35 cellular contexts compared by ENCODE assay signal in the genomic region with DNA sequence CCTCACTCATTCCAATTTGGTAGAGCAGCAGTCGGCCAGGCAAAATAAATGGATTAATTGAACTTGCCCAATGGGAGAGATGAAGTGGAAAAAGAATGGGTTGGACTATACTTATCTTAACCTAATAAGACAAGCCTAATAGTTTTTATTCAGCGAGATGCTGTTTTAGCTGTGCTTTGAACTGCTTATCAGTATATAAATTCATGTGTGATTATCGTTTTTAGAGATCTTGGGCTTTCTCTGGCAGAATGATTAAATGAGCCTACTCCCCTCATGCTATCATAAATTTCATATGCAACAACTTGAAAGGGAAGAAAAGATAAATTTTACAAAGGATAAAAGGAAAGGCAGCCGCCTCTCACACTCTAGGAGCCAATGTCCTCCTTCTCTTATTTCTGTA. TPM values are rescaled to one million over a fixed set of nuclear protein-coding genes. Genes with fewer than 3 reads are reported as not detected.
"Had no signal": no experiment of that assay in that cellular context is flagged by ENCODE, and none has a peak within 500 bp of the region (broad histone marks: within the 10 kb centered on the region; RNA-seq: fewer than 3 reads in every experiment).

No MANE protein-coding gene starts in this region.

- H3K4me1 ChIP-seq: adrenal gland, body of pancreas, breast epithelium had no signal

- DNase-seq: activated B cell treated with CpG ODN at 0.5 μM for 24 hours; activated CD4-positive, alpha-beta memory T cell treated with anti-CD3 and anti-CD28 coated beads for 36 hours; activated CD4-positive, alpha-beta T cell treated with anti-CD3 and anti-CD28 coated beads for 4 hours; activated CD4-positive, alpha-beta T cell treated with anti-CD3 and anti-CD28 coated beads, Interleukin-2, amount 10 ng/mL, durations not matched to agents 24 days and 14 days; activated CD4-positive, alpha-beta T cell treated with anti-CD3 and anti-CD28 coated beads, Interleukin-2, amount 50 U/mL, for 1 hour; activated CD4-positive, alpha-beta T cell treated with anti-CD3 and anti-CD28 coated beads, Interleukin-2, amount 50 U/mL, for 4 hours; activated CD4-positive, CD25-positive, alpha-beta regulatory T cell treated with anti-CD3 and anti-CD28 coated beads, Interleukin-2, amount 50 U/mL, for 72 hours; activated CD8-positive, alpha-beta memory T cell treated with anti-CD3 and anti-CD28 coated beads, Interleukin-2, amount 50 U/mL, for 4 hours; activated CD8-positive, alpha-beta T cell treated with anti-CD3 and anti-CD28 coated beads for 36 hours; activated effector memory CD4-positive, alpha-beta T cell treated with anti-CD3 and anti-CD28 coated beads, Interleukin-2, amount 50 U/mL, for 16 hours; activated gamma-delta T cell treated with Interleukin-2 at 50 U/mL for 16 hours; activated naive CD4-positive, alpha-beta T cell; activated naive CD4-positive, alpha-beta T cell treated with anti-CD3 and anti-CD28 coated beads for 36 hours; activated naive CD4-positive, alpha-beta T cell treated with anti-CD3 and anti-CD28 coated beads, Interleukin-2, amount 50 U/mL, for 16 hours; activated naive CD8-positive, alpha-beta T cell treated with anti-CD3 and anti-CD28 coated beads for 36 hours; activated T-cell treated with anti-CD3 and anti-CD28 coated beads for 4 hours; activated T-cell treated with anti-CD3 and anti-CD28 coated beads, Interleukin-2, amount 50 U/mL, for 1 hour; activated T-cell treated with anti-CD3 and anti-CD28 coated beads, Interleukin-2, amount 50 U/mL, for 4 hours; activated T-cell treated with anti-CD3 and anti-CD28 coated beads, Interleukin-2, amount 50 U/mL, for 72 hours; adrenal gland; amniotic stem cell; aorta; body of pancreas; brain microvascular endothelial cell; central memory CD4-positive, alpha-beta T cell; T-helper 1 cell; T-helper 2 cell; T-helper 9 cell had no signal

- H3K4me3 ChIP-seq: adrenal gland, body of pancreas, breast epithelium had no signal

- H3K4me3 Mint-ChIP-seq: activated B cell treated with CpG ODN at 0.5 μM for 24 hours; activated CD4-positive, alpha-beta memory T cell treated with anti-CD3 and anti-CD28 coated beads for 36 hours; activated CD4-positive, alpha-beta T cell treated with anti-CD3 and anti-CD28 coated beads, Interleukin-2, amount 10 ng/mL, durations not matched to agents 24 days and 14 days; activated CD8-positive, alpha-beta T cell treated with anti-CD3 and anti-CD28 coated beads for 36 hours; activated naive CD4-positive, alpha-beta T cell treated with anti-CD3 and anti-CD28 coated beads for 36 hours; activated naive CD8-positive, alpha-beta T cell treated with anti-CD3 and anti-CD28 coated beads for 36 hours; activated T-cell treated with anti-CD3 and anti-CD28 coated beads, Interleukin-2, amount 50 U/mL, for 4 hours; activated T-cell treated with anti-CD3 and anti-CD28 coated beads, Interleukin-2, amount 50 U/mL, for 72 hours; activated T-helper 1 cell treated with anti-CD3 and anti-CD28 coated beads, Interleukin-12 subunit alpha, Interleukin-12 subunit beta, Interleukin-2, Interleukin-4 antibody, amounts not matched to agents 30 ng/mL and 10 ng/mL and 1 ng/mL, durations not matched to agents 14 hours and 24 hours and 36 hours; activated T-helper 17 cell treated with anti-CD3 and anti-CD28 coated beads, Interleukin-2, amount 50 U/mL, for 72 hours; T-helper 1 cell treated with Interleukin-12 subunit alpha and Interleukin-12 subunit beta and Interleukin-4 antibody, amounts not matched to agents 30 μg/mL and 1 μg/mL, for 36 hours; T-helper 2 cell treated with Interferon-gamma antibody and Interleukin-4, amounts not matched to agents 5 μg/mL and 100 μg/mL, for 36 hours had no signal

- H3K36me3 Mint-ChIP-seq: activated CD4-positive, alpha-beta memory T cell treated with anti-CD3 and anti-CD28 coated beads for 36 hours; activated naive CD4-positive, alpha-beta T cell treated with anti-CD3 and anti-CD28 coated beads, Interleukin-2, amount 50 U/mL, for 72 hours; activated naive CD8-positive, alpha-beta T cell treated with anti-CD3 and anti-CD28 coated beads for 36 hours had no signal

- H3K27me3 ChIP-seq: body of pancreas, brain microvascular endothelial cell, breast epithelium had no signal

- H3K27ac Mint-ChIP-seq: activated B cell treated with CpG ODN at 0.5 μM for 24 hours; activated CD4-positive, alpha-beta memory T cell treated with anti-CD3 and anti-CD28 coated beads for 36 hours; activated CD4-positive, alpha-beta T cell treated with anti-CD3 and anti-CD28 coated beads, Interleukin-2, amount 10 ng/mL, durations not matched to agents 24 days and 14 days; activated CD8-positive, alpha-beta T cell treated with anti-CD3 and anti-CD28 coated beads for 36 hours; activated naive CD4-positive, alpha-beta T cell treated with anti-CD3 and anti-CD28 coated beads for 36 hours; activated naive CD4-positive, alpha-beta T cell treated with anti-CD3 and anti-CD28 coated beads, Interleukin-2, amount 50 U/mL, for 72 hours; activated naive CD8-positive, alpha-beta T cell treated with anti-CD3 and anti-CD28 coated beads for 36 hours; activated T-cell treated with anti-CD3 and anti-CD28 coated beads, Interleukin-2, amount 50 U/mL, for 72 hours; activated T-helper 1 cell treated with anti-CD3 and anti-CD28 coated beads, Interleukin-12 subunit alpha, Interleukin-12 subunit beta, Interleukin-2, Interleukin-4 antibody, amounts not matched to agents 30 ng/mL and 10 ng/mL and 1 ng/mL, durations not matched to agents 14 hours and 24 hours and 36 hours; activated T-helper 17 cell treated with anti-CD3 and anti-CD28 coated beads, Interleukin-2, amount 50 U/mL, for 72 hours; T-helper 1 cell treated with Interleukin-12 subunit alpha and Interleukin-12 subunit beta and Interleukin-4 antibody, amounts not matched to agents 30 μg/mL and 1 μg/mL, for 36 hours; T-helper 2 cell treated with Interferon-gamma antibody and Interleukin-4, amounts not matched to agents 5 μg/mL and 100 μg/mL, for 36 hours had no signal

- H3K9me3 Mint-ChIP-seq: activated B cell treated with CpG ODN at 0.5 μM for 24 hours; activated CD4-positive, alpha-beta memory T cell treated with anti-CD3 and anti-CD28 coated beads for 36 hours; activated CD4-positive, alpha-beta T cell treated with anti-CD3 and anti-CD28 coated beads, Interleukin-2, amount 10 ng/mL, durations not matched to agents 24 days and 14 days; activated CD8-positive, alpha-beta T cell treated with anti-CD3 and anti-CD28 coated beads for 36 hours; activated naive CD4-positive, alpha-beta T cell treated with anti-CD3 and anti-CD28 coated beads for 36 hours; activated naive CD4-positive, alpha-beta T cell treated with anti-CD3 and anti-CD28 coated beads, Interleukin-2, amount 50 U/mL, for 72 hours; activated naive CD8-positive, alpha-beta T cell treated with anti-CD3 and anti-CD28 coated beads for 36 hours; activated T-cell treated with anti-CD3 and anti-CD28 coated beads, Interleukin-2, amount 50 U/mL, for 4 hours; activated T-cell treated with anti-CD3 and anti-CD28 coated beads, Interleukin-2, amount 50 U/mL, for 72 hours; activated T-helper 1 cell treated with anti-CD3 and anti-CD28 coated beads, Interleukin-12 subunit alpha, Interleukin-12 subunit beta, Interleukin-2, Interleukin-4 antibody, amounts not matched to agents 30 ng/mL and 10 ng/mL and 1 ng/mL, durations not matched to agents 14 hours and 24 hours and 36 hours; activated T-helper 17 cell treated with anti-CD3 and anti-CD28 coated beads, Interleukin-2, amount 50 U/mL, for 72 hours; T-helper 1 cell treated with Interleukin-12 subunit alpha and Interleukin-12 subunit beta and Interleukin-4 antibody, amounts not matched to agents 30 μg/mL and 1 μg/mL, for 36 hours; T-helper 2 cell treated with Interferon-gamma antibody and Interleukin-4, amounts not matched to agents 5 μg/mL and 100 μg/mL, for 36 hours had no signal

- ATAC-seq: activated CD8-positive, alpha-beta T cell treated with anti-CD3 and anti-CD28 coated beads for 36 hours; activated naive CD4-positive, alpha-beta T cell treated with anti-CD3 and anti-CD28 coated beads, Interleukin-2, amount 50 U/mL, for 72 hours; activated T-cell treated with anti-CD3 and anti-CD28 coated beads, Interleukin-2, amount 50 U/mL, for 4 hours; activated T-cell treated with anti-CD3 and anti-CD28 coated beads, Interleukin-2, amount 50 U/mL, for 72 hours; activated T-helper 17 cell treated with anti-CD3 and anti-CD28 coated beads, Interleukin-2, amount 50 U/mL, for 72 hours; body of pancreas had no signal

- H3K9me3 ChIP-seq: adrenal gland, body of pancreas, breast epithelium had no signal

- H3K4me1 Mint-ChIP-seq: activated B cell treated with CpG ODN at 0.5 μM for 24 hours; activated CD4-positive, alpha-beta T cell treated with anti-CD3 and anti-CD28 coated beads, Interleukin-2, amount 10 ng/mL, durations not matched to agents 24 days and 14 days; activated naive CD8-positive, alpha-beta T cell treated with anti-CD3 and anti-CD28 coated beads for 36 hours; activated T-helper 17 cell treated with anti-CD3 and anti-CD28 coated beads, Interleukin-2, amount 50 U/mL, for 72 hours had no signal

- H3K27ac ChIP-seq: adrenal gland, body of pancreas, brain microvascular endothelial cell, breast epithelium, VCaP had no signal

- H3K36me3 ChIP-seq: adrenal gland, brain microvascular endothelial cell, breast epithelium had no signal

RNA-seq across cellular contexts. Expression of gene SNAP25, which starts 59.8 kb away (rescaled TPM):
- total RNA-seq: activated B cell treated with CpG ODN at 0.5 μM for 24 hours; activated CD8-positive, alpha-beta T cell treated with anti-CD3 and anti-CD28 coated beads for 36 hours; activated naive CD4-positive, alpha-beta T cell treated with anti-CD3 and anti-CD28 coated beads for 36 hours; activated naive CD8-positive, alpha-beta T cell treated with anti-CD3 and anti-CD28 coated beads for 36 hours had no signal
